Comparison of ENCODE assay signal across 16 cellular contexts in the genomic region with DNA sequence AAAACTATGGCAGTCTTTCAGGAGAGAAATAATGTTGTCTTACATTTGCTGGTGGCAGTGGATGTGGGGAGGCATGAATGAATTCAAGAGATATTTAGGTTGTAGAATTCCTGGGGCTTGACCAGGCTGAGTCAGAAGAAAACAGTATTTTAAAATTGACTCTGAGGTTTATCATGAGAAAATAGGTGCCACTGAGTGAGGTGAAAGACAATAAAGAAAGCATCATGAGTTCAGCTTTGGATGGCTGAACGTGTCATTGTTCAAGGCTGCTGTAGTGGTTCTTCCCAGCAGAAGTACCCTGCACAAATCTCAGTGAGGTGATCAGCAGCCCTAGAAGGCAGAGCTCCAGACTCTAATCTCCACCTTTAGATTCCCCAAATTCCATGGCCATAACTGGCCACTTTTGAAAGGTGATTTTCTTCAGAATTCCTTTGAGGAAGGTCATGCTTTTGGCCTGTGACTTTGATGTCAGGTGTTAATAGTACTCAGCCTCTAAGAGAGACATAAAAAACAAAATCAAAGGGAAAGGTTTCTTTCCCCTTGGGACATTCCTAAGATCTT.
DNase-seq lines count a peak whose midpoint lies in the region; ATAC-seq, FAIRE-seq and TF ChIP-seq lines count a peak whose summit lies in the region.
"Had no signal": no experiment of that assay in that cellular context is flagged by ENCODE, and none has a peak within 500 bp of the region (broad histone marks: within the 10 kb centered on the region; RNA-seq: fewer than 3 reads in every experiment).

No MANE protein-coding gene starts in this region.

- WGBS in A549 (ENCODE audit: missing lambda C conversion rate): 48% methylated on average over 1 of the region's 1 CpG
- 55 to 70% (median 70%) methylated on average over 1 of the region's 1 CpG for WGBS in psoas muscle, 3 donors

- H3K36me3 ChIP-seq in psoas muscle (ENCODE audit: insufficient read depth in 1 of 2, low read depth in 1 of 2): no peaks in the 10 kb centered on the region
- no peaks in the 10 kb centered on the region for H3K36me3 ChIP-seq in brain microvascular endothelial cell (replicated peaks)
- H3K36me3 ChIP-seq: BLaER1 treated with 17β-estradiol and CSF1 and Interleukin-3, amounts not matched to agents 10 nM and 100 nM had no signal

- CTCF ChIA-PET in A549 (lab: Yijun Ruan, JAX): no interaction called here

- no peak overlapping the region for H3K4me2 ChIP-seq in A549
- H3K4me2 ChIP-seq: BLaER1 treated with 17β-estradiol and CSF1 and Interleukin-3, amounts not matched to agents 10 nM and 100 nM had no signal

- H3K9me3 ChIP-seq in A549: no peaks in the 10 kb centered on the region
- H3K9me3 ChIP-seq in psoas muscle: no peaks in the 10 kb centered on the region

- FAIRE-seq in A549 (lab: Jason Lieb, UNC) (peak; percentile 23), GM12892 (lab: Jason Lieb, UNC) (peak; percentile 38)

- intact Hi-C loops in psoas muscle (cut with DNase I): no loop called here

- no peak for TF ChIP-seq RAD21 in A549 (conservative IDR thresholded peaks at IDR 0.05 in 1 of 2, IDR thresholded peaks at IDR 0.05 in 1 of 2)

- H3K4me1 ChIP-seq in A549 (no peaks in the 10 kb centered on the region), psoas muscle (no peaks in the 10 kb centered on the region)

- TF ChIP-seq POLR2A in A549 (IDR thresholded peaks at IDR 0.05; ENCODE audit: low read length): no peak
- TF ChIP-seq POLR2A in GM12892 (IDR thresholded peaks at IDR 0.05; ENCODE audit: low read depth, low read length): no peak

- no peak overlapping the region for H3K4me3 ChIP-seq in A549
- H3K4me3 ChIP-seq in psoas muscle: no peak overlapping the region
- no peak overlapping the region for H3K4me3 ChIP-seq in brain microvascular endothelial cell (ENCODE audit: low read depth, low read length)
- H3K4me3 ChIP-seq: BLaER1 treated with 17β-estradiol and CSF1 and Interleukin-3, amounts not matched to agents 10 nM and 100 nM had no signal

- ATAC-seq in A549 (no peak), psoas muscle (no peak), GM19328 (IDR thresholded peaks at IDR 0.05; ENCODE audit: unreplicated experiment) (no peak)

- no peak for TF ChIP-seq EP300 in A549 (IDR thresholded peaks at IDR 0.05)

- no peak overlapping the region for H3K27ac ChIP-seq in A549
- no peak overlapping the region for H3K27ac ChIP-seq in psoas muscle
- no peak overlapping the region for H3K27ac ChIP-seq in brain microvascular endothelial cell
- H3K27ac ChIP-seq: BLaER1 treated with 17β-estradiol and CSF1 and Interleukin-3, amounts not matched to agents 10 nM and 100 nM had no signal

- no peaks in the 10 kb centered on the region for H3K27me3 ChIP-seq in psoas muscle (ENCODE audit: insufficient read depth in 3 of 3, low read length in 2 of 3)
- H3K27me3 ChIP-seq in brain microvascular endothelial cell (replicated peaks): no peaks in the 10 kb centered on the region
- H3K27me3 ChIP-seq: BLaER1 treated with 17β-estradiol and CSF1 and Interleukin-3, amounts not matched to agents 10 nM and 100 nM had no signal

- POLR2A ChIA-PET in A549 (lab: Yijun Ruan, JAX): no interaction called here

- in situ Hi-C loops in brain microvascular endothelial cell (cut with HindIII; ENCODE audit: low pct_ligation_motif_present, low sequenced_read_pairs): no loop called here

- no peak for DNase-seq in A549 (ENCODE audit: low read depth in 1 of 2, low spot score in 1 of 2)
- DNase-seq in GM12892 (ENCODE audit: insufficient read length): no peak
- DNase-seq in SW480 (ENCODE audit: low spot score): peak; percentile 49
- peak; percentile 71 for DNase-seq in islet precursor cell
- DNase-seq in psoas muscle: no peak
- DNase-seq in EL: no peak
- no peak for DNase-seq in brain microvascular endothelial cell
- DNase-seq: 8988T; ACHN; CD4-positive, CD25-positive, alpha-beta regulatory T cell; DMS79; GDM1; GOT3; H9 had no signal

- TF ChIP-seq CTCF in A549 (IDR thresholded peaks at IDR 0.05) (no peak), psoas muscle (IDR thresholded peaks at IDR 0.05) (no peak), brain microvascular endothelial cell (IDR thresholded peaks at IDR 0.05; ENCODE audit: low read depth, low read length, missing control alignments) (no peak)

TF ChIP-seq in A549, 52 proteins besides CTCF, POLR2A, EP300 and RAD21:
- TF ChIP-seq KDM5A (IDR thresholded peaks at IDR 0.05): no peak
- TF ChIP-seq RFX5 (IDR thresholded peaks at IDR 0.05): no peak
- TF ChIP-seq TP53 (CRISPR knock-in tag; IDR thresholded peaks at IDR 0.05): no peak
- TF ChIP-seq BHLHE40 (IDR thresholded peaks at IDR 0.05; ENCODE audit: low read depth, low read length): no peak
- no peak for TF ChIP-seq MYC (IDR thresholded peaks at IDR 0.05; ENCODE audit: borderline replicate concordance, low read length)
- TF ChIP-seq NPAS2 (CRISPR knock-in tag; IDR thresholded peaks at IDR 0.05; ENCODE audit: borderline replicate concordance): no peak
- TF ChIP-seq, protein P1, sequence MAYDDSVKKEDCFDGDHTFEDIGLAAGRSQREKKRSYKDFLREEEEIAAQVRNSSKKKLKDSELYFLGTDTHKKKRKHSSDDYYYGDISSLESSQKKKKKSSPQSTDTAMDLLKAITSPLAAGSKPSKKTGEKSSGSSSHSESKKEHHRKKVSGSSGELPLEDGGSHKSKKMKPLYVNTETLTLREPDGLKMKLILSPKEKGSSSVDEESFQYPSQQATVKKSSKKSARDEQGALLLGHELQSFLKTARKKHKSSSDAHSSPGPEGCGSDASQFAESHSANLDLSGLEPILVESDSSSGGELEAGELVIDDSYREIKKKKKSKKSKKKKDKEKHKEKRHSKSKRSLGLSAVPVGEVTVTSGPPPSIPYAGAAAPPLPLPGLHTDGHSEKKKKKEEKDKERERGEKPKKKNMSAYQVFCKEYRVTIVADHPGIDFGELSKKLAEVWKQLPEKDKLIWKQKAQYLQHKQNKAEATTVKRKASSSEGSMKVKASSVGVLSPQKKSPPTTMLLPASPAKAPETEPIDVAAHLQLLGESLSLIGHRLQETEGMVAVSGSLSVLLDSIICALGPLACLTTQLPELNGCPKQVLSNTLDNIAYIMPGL (CRISPR knock-in tag; IDR thresholded peaks at IDR 0.05; ENCODE audit: borderline replicate concordance): no peak
- no peak for TF ChIP-seq JUNB (IDR thresholded peaks at IDR 0.05)
- TF ChIP-seq ZSCAN20 (CRISPR knock-in tag; IDR thresholded peaks at IDR 0.05): no peak
- TF ChIP-seq, protein P2, sequence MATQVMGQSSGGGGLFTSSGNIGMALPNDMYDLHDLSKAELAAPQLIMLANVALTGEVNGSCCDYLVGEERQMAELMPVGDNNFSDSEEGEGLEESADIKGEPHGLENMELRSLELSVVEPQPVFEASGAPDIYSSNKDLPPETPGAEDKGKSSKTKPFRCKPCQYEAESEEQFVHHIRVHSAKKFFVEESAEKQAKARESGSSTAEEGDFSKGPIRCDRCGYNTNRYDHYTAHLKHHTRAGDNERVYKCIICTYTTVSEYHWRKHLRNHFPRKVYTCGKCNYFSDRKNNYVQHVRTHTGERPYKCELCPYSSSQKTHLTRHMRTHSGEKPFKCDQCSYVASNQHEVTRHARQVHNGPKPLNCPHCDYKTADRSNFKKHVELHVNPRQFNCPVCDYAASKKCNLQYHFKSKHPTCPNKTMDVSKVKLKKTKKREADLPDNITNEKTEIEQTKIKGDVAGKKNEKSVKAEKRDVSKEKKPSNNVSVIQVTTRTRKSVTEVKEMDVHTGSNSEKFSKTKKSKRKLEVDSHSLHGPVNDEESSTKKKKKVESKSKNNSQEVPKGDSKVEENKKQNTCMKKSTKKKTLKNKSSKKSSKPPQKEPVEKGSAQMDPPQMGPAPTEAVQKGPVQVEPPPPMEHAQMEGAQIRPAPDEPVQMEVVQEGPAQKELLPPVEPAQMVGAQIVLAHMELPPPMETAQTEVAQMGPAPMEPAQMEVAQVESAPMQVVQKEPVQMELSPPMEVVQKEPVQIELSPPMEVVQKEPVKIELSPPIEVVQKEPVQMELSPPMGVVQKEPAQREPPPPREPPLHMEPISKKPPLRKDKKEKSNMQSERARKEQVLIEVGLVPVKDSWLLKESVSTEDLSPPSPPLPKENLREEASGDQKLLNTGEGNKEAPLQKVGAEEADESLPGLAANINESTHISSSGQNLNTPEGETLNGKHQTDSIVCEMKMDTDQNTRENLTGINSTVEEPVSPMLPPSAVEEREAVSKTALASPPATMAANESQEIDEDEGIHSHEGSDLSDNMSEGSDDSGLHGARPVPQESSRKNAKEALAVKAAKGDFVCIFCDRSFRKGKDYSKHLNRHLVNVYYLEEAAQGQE (IDR thresholded peaks at IDR 0.05): no peak
- no peak for TF ChIP-seq CHD4 (IDR thresholded peaks at IDR 0.05; ENCODE audit: borderline replicate concordance)

Comparison
In these comparisons a context has a peak if more than half of its experiments do, and no peak if none do; other contexts are left out.
1. DNase-seq: peak in SW480 (single experiment) and islet precursor cell (single experiment); none in A549 (0 of 2), GM12892 (single experiment), psoas muscle (0 of 2), EL (single experiment) and brain microvascular endothelial cell (single experiment).